ENCODE assay signal across 8 cellular contexts in genomic region chr15:49620174-49620573, GRCh38. TPM values are rescaled to one million over a fixed set of nuclear protein-coding genes. Genes with fewer than 3 reads are reported as not detected.
DNase-seq lines count a peak whose midpoint lies in the region; ATAC-seq and TF ChIP-seq lines count a peak whose summit lies in the region.

No MANE protein-coding gene starts in this region.

- no peak for DNase-seq in activated naive CD4-positive, alpha-beta T cell treated with anti-CD3 and anti-CD28 coated beads for 36 hours
- no peak for DNase-seq in activated naive CD4-positive, alpha-beta T cell treated with anti-CD3 and anti-CD28 coated beads, Interleukin-2, amount 50 U/mL, for 16 hours
- DNase-seq in PC-9 (peak in 1 of 2 experiments; percentile 52), mucosa of descending colon (peak in 1 of 3 donors; percentile 28), NCI-H82 (lab: John Stamatoyannopoulos, UW) (no peak)
- DNase-seq in effector memory CD4-positive, alpha-beta T cell = no peak
- DNase-seq in NK-92 treated with Interleukin-12 subunit alpha and Interleukin-12 subunit beta, amount 100 ng/mL, for 24 hours (lab: John Stamatoyannopoulos, UW) = no peak

- ATAC-seq in mucosa of descending colon = peak; percentile 25
- no peak for ATAC-seq in GM21825 (IDR thresholded peaks at IDR 0.05; ENCODE audit: unreplicated experiment)

- H3K4me1 ChIP-seq in PC-9 (replicated peaks; ENCODE audit: insufficient read depth) = peaks cover 13% of the 10 kb centered on the region
- peaks cover 10% of the 10 kb centered on the region for H3K4me1 ChIP-seq in effector memory CD4-positive, alpha-beta T cell (ENCODE audit: control insufficient read depth, insufficient read depth, low read length, poor library complexity, severe bottlenecking)
- H3K4me1 ChIP-seq in mucosa of descending colon (ENCODE audit: low read depth) = peaks cover 4% of the 10 kb centered on the region

- no peaks in the 10 kb centered on the region for H3K9me3 ChIP-seq in PC-9 (ENCODE audit: insufficient read depth, low read depth)
- H3K9me3 ChIP-seq in effector memory CD4-positive, alpha-beta T cell (ENCODE audit: control insufficient read depth, low read length) = no peaks in the 10 kb centered on the region
- H3K9me3 ChIP-seq in mucosa of descending colon = peaks cover 7% of the 10 kb centered on the region

- H3K27ac Mint-ChIP-seq in activated naive CD4-positive, alpha-beta T cell treated with anti-CD3 and anti-CD28 coated beads for 36 hours = peak overlapping the region; percentile 91

- H3K79me2 ChIP-seq in PC-9 (ENCODE audit: low read depth) = peaks cover 27% of the 10 kb centered on the region

- H3K27me3 ChIP-seq in PC-9 (ENCODE audit: insufficient read depth, low read depth) = no peaks in the 10 kb centered on the region
- H3K27me3 ChIP-seq in effector memory CD4-positive, alpha-beta T cell (replicated peaks; ENCODE audit: control insufficient read depth, insufficient read depth, low read length, poor library complexity, severe bottlenecking) = no peaks in the 10 kb centered on the region

- H3K4me3 ChIP-seq in PC-9 (peak overlapping the region; percentile 98), mucosa of descending colon (peak overlapping the region; percentile 34)
- peak overlapping the region; percentile 94 for H3K4me3 ChIP-seq in effector memory CD4-positive, alpha-beta T cell (ENCODE audit: insufficient read depth, low read depth, low read length, poor library complexity, severe bottlenecking)

- H3F3A ChIP-seq in PC-9 (ENCODE audit: insufficient read depth, low read depth) = peaks cover 10% of the 10 kb centered on the region; the same call in 1 of the 2 replicates

- H3K9me2 ChIP-seq in PC-9 (ENCODE audit: insufficient read depth) = no peaks in the 10 kb centered on the region; the same call in 1 of the 2 replicates

- peak overlapping the region; percentile 88 for H3K4me3 Mint-ChIP-seq in activated naive CD4-positive, alpha-beta T cell treated with anti-CD3 and anti-CD28 coated beads for 36 hours

- peak overlapping the region; percentile 75 for H3K27ac ChIP-seq in PC-9
- H3K27ac ChIP-seq in effector memory CD4-positive, alpha-beta T cell (ENCODE audit: insufficient read depth, low read length, poor library complexity, severe bottlenecking) = peak overlapping the region; percentile 74

- H3K36me3 ChIP-seq in PC-9 (ENCODE audit: low read depth) (peaks cover 7% of the 10 kb centered on the region; the same call in 1 of the 2 replicates), mucosa of descending colon (ENCODE audit: low read depth) (no peaks in the 10 kb centered on the region)
- no peaks in the 10 kb centered on the region for H3K36me3 ChIP-seq in effector memory CD4-positive, alpha-beta T cell (ENCODE audit: control insufficient read depth, insufficient read depth, low read length)

- TSS peak; percentile 86 for BruUV-seq in PC-9 (replicated peaks; lab: Mats Ljungman, UMichigan)

- H3K4me1 Mint-ChIP-seq in activated naive CD4-positive, alpha-beta T cell treated with anti-CD3 and anti-CD28 coated beads for 36 hours (ENCODE audit: low read depth) = peaks cover 30% of the 10 kb centered on the region

- peaks cover 14% of the 10 kb centered on the region for H3K36me3 Mint-ChIP-seq in activated naive CD4-positive, alpha-beta T cell treated with anti-CD3 and anti-CD28 coated beads for 36 hours (ENCODE audit: low read depth)

- H4K20me1 ChIP-seq in PC-9 (ENCODE audit: insufficient read depth) = no peaks in the 10 kb centered on the region

- H3K4me2 ChIP-seq in PC-9 = peak overlapping the region; percentile 86

- no peaks in the 10 kb centered on the region for H3K27me3 Mint-ChIP-seq in activated naive CD4-positive, alpha-beta T cell treated with anti-CD3 and anti-CD28 coated beads for 36 hours (ENCODE audit: low read depth)

- intact Hi-C loops in activated naive CD4-positive, alpha-beta T cell treated with anti-CD3 and anti-CD28 coated beads for 36 hours (cut with micrococcal nuclease) = loop anchor here (1.0 to 5.0 kb wide), 11 partner anchors 465 to 1288 kb away; partner anchors contain the start of genes CEP152, COPS2, DUT and SECISBP2L
- intact Hi-C loops in PC-9 (cut with micrococcal nuclease; ENCODE audit: unreplicated experiment) (loop anchor here (10.0 kb wide), 1 partner anchor 465 kb away; the partner anchor contains the start of gene COPS2), mucosa of descending colon (cut with DNase I, micrococcal nuclease) (no loop called here)

- CTCF ChIA-PET in activated naive CD4-positive, alpha-beta T cell treated with anti-CD3 and anti-CD28 coated beads for 36 hours (lab: Charles Lee) = interaction anchor here (1.0 to 1.1 kb wide), 2 partner anchors 9 to 11 kb away, joined by 3 read pairs; no protein-coding TSS in a partner anchor
- CTCF ChIA-PET in PC-9 (lab: Charles Lee) = no interaction called here

- TF ChIP-seq CTCF in PC-9 (conservative IDR thresholded peaks at IDR 0.05) (no peak), mucosa of descending colon (IDR thresholded peaks at IDR 0.05) (no peak)

- POLR2A ChIA-PET in PC-9 (lab: Charles Lee; ENCODE audit: unreplicated experiment) = interaction anchor here (0.7 kb wide), 1 partner anchor 11 kb away, joined by 3 read pairs; no protein-coding TSS in a partner anchor

- H3K9me3 Mint-ChIP-seq in activated naive CD4-positive, alpha-beta T cell treated with anti-CD3 and anti-CD28 coated beads for 36 hours = peaks cover 10% of the 10 kb centered on the region

- peak overlapping the region; percentile 99 for H2AFZ ChIP-seq in PC-9

RNA-seq across cellular contexts. Expression of gene FAM227B, which starts 0.4 kb away (rescaled TPM):
- 1 to 10 TPM; 2.0 to 2.8 TPM for total RNA-seq in activated naive CD4-positive, alpha-beta T cell treated with anti-CD3 and anti-CD28 coated beads for 36 hours
- total RNA-seq in PC-9 (2021) (1.4 and 3.3 TPM in 2 replicates), mucosa of descending colon (1 to 10 TPM; 2.2 to 7.6 (median 3.6) TPM)

RNA-seq across cellular contexts. Expression of gene DTWD1, which starts 0.7 kb away (rescaled TPM):
- 10 to 100 TPM; 18.5 to 19.4 TPM for total RNA-seq in activated naive CD4-positive, alpha-beta T cell treated with anti-CD3 and anti-CD28 coated beads for 36 hours
- total RNA-seq in PC-9 (2021) (21.1 and 24.5 TPM in 2 replicates), mucosa of descending colon (10 to 100 TPM; 19.4 to 39.2 (median 22.7) TPM)

Comparison
In these comparisons a context has a peak if more than half of its experiments do, and no peak if none do; other contexts are left out.
1. H3K4me3 ChIP-seq: peak in every context shown above with its lines; median percentile 98 in PC-9; 94 in effector memory CD4-positive, alpha-beta T cell; 34 in mucosa of descending colon.
2. intact Hi-C loops: an anchor here in activated naive CD4-positive, alpha-beta T cell treated with anti-CD3 and anti-CD28 coated beads for 36 hours (1.0 to 5.0 kb wide) and PC-9 (10.0 kb wide); none called in mucosa of descending colon.